24 cellular contexts compared by ENCODE assay signal in genomic region chr19:22623841-22624221, GRCh38. TPM values are rescaled to one million over a fixed set of nuclear protein-coding genes. Genes with fewer than 3 reads are reported as not detected.
DNase-seq lines count a peak whose midpoint lies in the region; ATAC-seq and TF ChIP-seq lines count a peak whose summit lies in the region.
"Had no signal": no experiment of that assay in that cellular context is flagged by ENCODE, and none has a peak within 500 bp of the region (broad histone marks: within the 10 kb centered on the region; RNA-seq: fewer than 3 reads in every experiment).

No MANE protein-coding gene starts in this region.

- dilution Hi-C loops in mammary epithelial cell (cut with HindIII; ENCODE audit: low sequenced_read_pairs): no loop called here

- no peak for TF ChIP-seq EP300 in suprapubic skin (IDR thresholded peaks at IDR 0.05)

- in situ Hi-C loops in mammary epithelial cell (cut with MboI; ENCODE audit: low sequenced_read_pairs in 2 of 2): no loop called here

- 31% methylated on average over 9 of the region's 16 CpGs for WGBS in mammary epithelial cell (ENCODE audit: low coverage, missing lambda C conversion rate)
- WGBS in suprapubic skin: 72% methylated on average over 5 of the region's 16 CpGs

- no peak overlapping the region for H3K4me2 ChIP-seq in mammary epithelial cell (ENCODE audit: insufficient read depth, low read depth, low read length)
- H3K4me2 ChIP-seq: BLaER1, PC-9 had no signal

- intact Hi-C loops in breast epithelium (cut with DNase I; ENCODE audit: low total_unique reads): no loop called here
- intact Hi-C loops in mammary epithelial cell (cut with micrococcal nuclease): no loop called here

- H3K4me1 ChIP-seq in breast epithelium (no peaks in the 10 kb centered on the region), mammary epithelial cell (ENCODE audit: insufficient read depth, low read length) (no peaks in the 10 kb centered on the region), suprapubic skin (peaks cover 10% of the 10 kb centered on the region)
- H3K4me1 ChIP-seq: BLaER1 had no signal

- H3K27ac ChIP-seq in breast epithelium: no peak overlapping the region
- no peak overlapping the region for H3K27ac ChIP-seq in mammary epithelial cell (ENCODE audit: insufficient read depth, low read depth, low read length)
- H3K27ac ChIP-seq in suprapubic skin: no peak overlapping the region
- H3K27ac ChIP-seq: 22Rv1, BLaER1, PC-9 had no signal

- ATAC-seq in HG03045 (IDR thresholded peaks at IDR 0.05; ENCODE audit: unreplicated experiment): no peak

- H3K4me3 ChIP-seq in breast epithelium: peak overlapping the region in 2 of 3 donors; percentile 53 to 70
- H3K4me3 ChIP-seq in mammary epithelial cell (replicated peaks in 1 of 3; ENCODE audit: insufficient read depth in 1 of 3, low read depth in 2 of 3, low read length in 3 of 3): no peak overlapping the region
- H3K4me3 ChIP-seq in suprapubic skin: peak overlapping the region; percentile 42
- H3K4me3 ChIP-seq: BLaER1, MG63, PC-9 had no signal

- CTCF ChIA-PET in mammary epithelial cell (lab: Charles Lee; ENCODE audit: low non-redundant PET): no interaction called here

- TF ChIP-seq POLR2A in breast epithelium (IDR thresholded peaks at IDR 0.05) (no peak), suprapubic skin (IDR thresholded peaks at IDR 0.05) (no peak)

- H3K27ac Mint-ChIP-seq in immature natural killer cell: no peak overlapping the region
- H3K27ac Mint-ChIP-seq: CD4-positive, alpha-beta T cell had no signal

- H3K36me3 ChIP-seq in breast epithelium: no peaks in the 10 kb centered on the region
- H3K36me3 ChIP-seq in mammary epithelial cell (ENCODE audit: insufficient read depth, low read length): no peaks in the 10 kb centered on the region
- H3K36me3 ChIP-seq in suprapubic skin: no peaks in the 10 kb centered on the region
- H3K36me3 ChIP-seq: BLaER1, MG63 had no signal

- no peaks in the 10 kb centered on the region for H3K79me2 ChIP-seq in mammary epithelial cell (ENCODE audit: insufficient read depth, low read length)

- H3K4me3 Mint-ChIP-seq in immature natural killer cell: no peak overlapping the region
- H3K4me3 Mint-ChIP-seq: CD4-positive, alpha-beta T cell had no signal

- H3K27me3 Mint-ChIP-seq in immature natural killer cell (ENCODE audit: low read depth in 3 of 3): peaks cover 0 to 5% (median 4%) of the 10 kb centered on the region in 3 donors

- no peaks in the 10 kb centered on the region for H4K20me1 ChIP-seq in mammary epithelial cell (ENCODE audit: insufficient read depth, low read length)
- H4K20me1 ChIP-seq: BLaER1 had no signal

- DNase-seq in breast epithelium (ENCODE audit: low spot score in 2 of 2) (no peak), mammary epithelial cell (no peak), left kidney (ENCODE audit: low read depth, low spot score) (peak; percentile 5), suprapubic skin (ENCODE audit: low spot score in 2 of 2) (peak in 1 of 2 donors; percentile 50), immature natural killer cell (no peak), kidney glomerular epithelial cell (lab: John Stamatoyannopoulos, UW) (no peak), cerebellar nuclear complex (lab: John Stamatoyannopoulos, UW) (no peak)
- DNase-seq: ACHN; CD4-positive, alpha-beta T cell; COR-L47; DMS79; H7; MG63; NCI-H1417; NCI-H1694 treated with DMSO at 0.1 percent for 48 hours; NCI-H2227 treated with DMSO at 0.1 percent for 48 hours; NCI-H510A; PC-9; RPMI8226; SHP77 had no signal

- H3K27me3 ChIP-seq in breast epithelium: no peaks in the 10 kb centered on the region
- no peaks in the 10 kb centered on the region for H3K27me3 ChIP-seq in mammary epithelial cell (ENCODE audit: insufficient read depth, low read length)
- H3K27me3 ChIP-seq in suprapubic skin: peaks cover 7% of the 10 kb centered on the region
- H3K27me3 ChIP-seq: BLaER1, MG63 had no signal

- no peak overlapping the region for H2AFZ ChIP-seq in mammary epithelial cell (ENCODE audit: low read depth, low read length)
- H2AFZ ChIP-seq: PC-9 had no signal

- no peak for TF ChIP-seq CTCF in breast epithelium (IDR thresholded peaks at IDR 0.05)
- TF ChIP-seq CTCF in mammary epithelial cell (conservative IDR thresholded peaks at IDR 0.05 in 1 of 2, IDR thresholded peaks at IDR 0.05 in 1 of 2; ENCODE audit: extremely low read depth in 1 of 2, insufficient read depth in 1 of 2, low read depth in 1 of 2, low read length in 2 of 2): no peak
- no peak for TF ChIP-seq CTCF in suprapubic skin (IDR thresholded peaks at IDR 0.05)

- peaks cover 3 to 10% (median 9%) of the 10 kb centered on the region in 6 donors for H3K9me3 Mint-ChIP-seq in immature natural killer cell
- H3K9me3 Mint-ChIP-seq: CD4-positive, alpha-beta T cell had no signal

- H3K9me3 ChIP-seq in breast epithelium (no peaks in the 10 kb centered on the region), mammary epithelial cell (replicated peaks; ENCODE audit: insufficient read depth, low read length) (peaks cover 49% of the 10 kb centered on the region), suprapubic skin (no peaks in the 10 kb centered on the region)
- H3K9me3 ChIP-seq: MG63 had no signal

- BruUV-seq in mammary epithelial cell (replicated peaks; lab: Mats Ljungman, UMichigan): no TSS peak

- H3K9ac ChIP-seq in mammary epithelial cell (ENCODE audit: insufficient read depth, low read length): no peak overlapping the region
- H3K9ac ChIP-seq: BLaER1 had no signal

- H3K4me1 Mint-ChIP-seq in immature natural killer cell: no peaks in the 10 kb centered on the region

- H3K36me3 Mint-ChIP-seq in immature natural killer cell: no peaks in the 10 kb centered on the region

RNA-seq across cellular contexts. Expression of gene ZNF492, which starts 10.3 kb away (rescaled TPM):
- total RNA-seq in breast epithelium (1 to 10 TPM in 1 of 3 donors, under 1 TPM in 2; 0.32 to 1.2 (median 0.98) TPM), mammary epithelial cell (under 1 TPM; 0.40 to 0.67 TPM), suprapubic skin (1 to 10 TPM in 1 of 4 donors, under 1 TPM in 3; 0.60 to 1.0 (median 0.76) TPM)
- polyA plus RNA-seq in mammary epithelial cell (not detected), immature natural killer cell (under 1 TPM in 2 of 3 donors, not detected in 1; 0.05 to 0.08 TPM)
- polyA minus RNA-seq in mammary epithelial cell: not detected
- total RNA-seq: H7, LHCN-M2, PC-9 had no signal

Comparison
In these comparisons a context has a peak if more than half of its experiments do, and no peak if none do; other contexts are left out.
1. H3K4me3 ChIP-seq: peak in breast epithelium (2 of 3) and suprapubic skin (single experiment); none in mammary epithelial cell (0 of 3).